In genomic region chr3:128457918-128458317, GRCh38 we compare ENCODE assay signal across 19 cellular contexts. TPM values are rescaled to one million over a fixed set of nuclear protein-coding genes. Genes with fewer than 3 reads are reported as not detected.
DNase-seq lines count a peak whose midpoint lies in the region; TF ChIP-seq lines count a peak whose summit lies in the region.
"Had no signal": no experiment of that assay in that cellular context is flagged by ENCODE, and none has a peak within 500 bp of the region (broad histone marks: within the 10 kb centered on the region; RNA-seq: fewer than 3 reads in every experiment).

No MANE protein-coding gene starts in this region.

- no peak for TF ChIP-seq CTCF in chondrocyte (IDR thresholded peaks at IDR 0.05)

- H3K9me3 Mint-ChIP-seq in chondrocyte (ENCODE audit: low read depth): no peaks in the 10 kb centered on the region
- H3K9me3 Mint-ChIP-seq: CD4-positive, alpha-beta T cell; IgD-negative memory B cell had no signal

- H3K4me3 ChIP-seq in H7 (ENCODE audit: insufficient read depth, low read depth, low read length) (no peak overlapping the region), mesendoderm (ENCODE audit: low read length) (no peak overlapping the region), neuronal stem cell (ENCODE audit: low read length in 2 of 2) (no peak overlapping the region)
- H3K4me3 ChIP-seq: BLaER1 treated with 17β-estradiol and CSF1 and Interleukin-3, amounts not matched to agents 10 nM and 100 nM; GM12878; GM23248 had no signal

- H3K36me3 ChIP-seq in H7 (replicated peaks; ENCODE audit: control insufficient read depth, insufficient read depth, low read length): no peaks in the 10 kb centered on the region
- H3K36me3 ChIP-seq in mesendoderm (ENCODE audit: control insufficient read depth, insufficient read depth, low read length): no peaks in the 10 kb centered on the region
- H3K36me3 ChIP-seq in neuronal stem cell (replicated peaks in 1 of 2; ENCODE audit: control insufficient read depth in 2 of 2, insufficient read depth in 2 of 2, low read length in 2 of 2): no peaks in the 10 kb centered on the region
- H3K36me3 ChIP-seq: BLaER1 treated with 17β-estradiol and CSF1 and Interleukin-3, amounts not matched to agents 10 nM and 100 nM had no signal

- no peaks in the 10 kb centered on the region for H3K4me1 Mint-ChIP-seq in chondrocyte (ENCODE audit: low read depth)

- H3K79me2 ChIP-seq in mesendoderm (ENCODE audit: control insufficient read depth, insufficient read depth, low read length): no peaks in the 10 kb centered on the region

- H3K18ac ChIP-seq in mesendoderm (ENCODE audit: low read length) (no peak overlapping the region), neuronal stem cell (ENCODE audit: low read length) (peak overlapping the region; percentile 92)

- H3K23ac ChIP-seq in mesendoderm (ENCODE audit: low read length): no peak overlapping the region
- no peak overlapping the region for H3K23ac ChIP-seq in neuronal stem cell (ENCODE audit: low read depth, low read length, poor library complexity)

- peak overlapping the region; percentile 46 for H2BK12ac ChIP-seq in neuronal stem cell (ENCODE audit: low read length)

- WGBS in mesendoderm (ENCODE audit: extremely low coverage, insufficient coverage, low lambda C conversion rate): no CpG with 5 or more reads among the region's 13 CpGs
- no CpG with 5 or more reads among the region's 13 CpGs for WGBS in neuronal stem cell (ENCODE audit: extremely low coverage in 2 of 2, insufficient read length in 2 of 2, insufficient replicate concordance in 1 of 2), 2 donors

- no peaks in the 10 kb centered on the region for H3K36me3 Mint-ChIP-seq in chondrocyte (ENCODE audit: low read depth)

- no peak overlapping the region for H4K91ac ChIP-seq in neuronal stem cell (ENCODE audit: low read depth, low read length, poor library complexity)

- peak overlapping the region; percentile 43 for H3K56ac ChIP-seq in mesendoderm (ENCODE audit: low read length)

- H3K9ac ChIP-seq in mesendoderm (ENCODE audit: low read length) (no peak overlapping the region), neuronal stem cell (ENCODE audit: low read depth, low read length, poor library complexity) (peak overlapping the region; percentile 36)
- H3K9ac ChIP-seq: BLaER1 treated with 17β-estradiol and CSF1 and Interleukin-3, amounts not matched to agents 10 nM and 100 nM; GM23248 had no signal

- DNase-seq in H7 (peak; percentile 56), chondrocyte (ENCODE audit: low spot score) (peak; percentile 78), mesendoderm (no peak), neuronal stem cell (ENCODE audit: low spot score) (no peak), activated T-cell treated with anti-CD3 and anti-CD28 coated beads for 4 hours (no peak), NCI-H2227 treated with DMSO at 0.1 percent for 48 hours (lab: John Stamatoyannopoulos, UW) (no peak), GM19240 (ENCODE audit: insufficient read length, low spot score) (no peak)
- DNase-seq: ACHN; Calu3; CD4-positive, alpha-beta T cell; DMS 273 treated with DMSO at 0.1 percent for 48 hours; DMS79; GM23248; H9 had no signal

- H2BK120ac ChIP-seq in mesendoderm (ENCODE audit: low read depth, low read length) (no peak overlapping the region), neuronal stem cell (ENCODE audit: low read depth, low read length) (no peak overlapping the region)

- no peaks in the 10 kb centered on the region; the same call in none of the 2 replicates for H3K27me3 ChIP-seq in H7 (ENCODE audit: control insufficient read depth, insufficient read depth, low read length)
- H3K27me3 ChIP-seq in mesendoderm (ENCODE audit: insufficient read depth, low read length, poor library complexity): no peaks in the 10 kb centered on the region
- H3K27me3 ChIP-seq in neuronal stem cell (ENCODE audit: control insufficient read depth in 3 of 3, insufficient read depth in 3 of 3, low read depth in 1 of 3, low read length in 3 of 3): peaks cover 0 to 83% (median 0%) of the 10 kb centered on the region in 3 experiments

- no peak overlapping the region for H2AK5ac ChIP-seq in mesendoderm (ENCODE audit: low read length)
- peak overlapping the region; percentile 95 for H2AK5ac ChIP-seq in neuronal stem cell (ENCODE audit: low read depth, low read length)

- H3K4me1 ChIP-seq in mesendoderm (ENCODE audit: control insufficient read depth, low read depth, low read length) (peaks cover 10% of the 10 kb centered on the region), neuronal stem cell (ENCODE audit: control insufficient read depth in 2 of 2, insufficient read depth in 1 of 2, low read depth in 1 of 2, low read length in 2 of 2) (peaks cover 0 to 7% of the 10 kb centered on the region in 2 donors)

- no peak overlapping the region for H3K4ac ChIP-seq in mesendoderm (ENCODE audit: low read depth, low read length)
- no peak overlapping the region for H3K4ac ChIP-seq in neuronal stem cell (ENCODE audit: low read length)

- no peak overlapping the region for H3K4me3 Mint-ChIP-seq in chondrocyte (ENCODE audit: unreplicated experiment)
- H3K4me3 Mint-ChIP-seq: CD4-positive, alpha-beta T cell; H9; IgD-negative memory B cell had no signal

- no peak overlapping the region for H2AFZ ChIP-seq in neuronal stem cell (ENCODE audit: low read length)
- H2AFZ ChIP-seq: GM23248 had no signal

- H3K27ac Mint-ChIP-seq in chondrocyte (ENCODE audit: unreplicated experiment): no peak overlapping the region
- H3K27ac Mint-ChIP-seq: CD4-positive, alpha-beta T cell; H9; IgD-negative memory B cell had no signal

- H3K79me1 ChIP-seq in mesendoderm (ENCODE audit: low read length) (no peaks in the 10 kb centered on the region), neuronal stem cell (ENCODE audit: low read depth, low read length) (no peaks in the 10 kb centered on the region)

- H3K27me3 Mint-ChIP-seq in chondrocyte (ENCODE audit: low read depth): peaks cover 41% of the 10 kb centered on the region

- H3K27ac ChIP-seq in mesendoderm (ENCODE audit: low read depth, low read length) (no peak overlapping the region), neuronal stem cell (replicated peaks; ENCODE audit: low read length) (no peak overlapping the region)
- H3K27ac ChIP-seq: BLaER1 treated with 17β-estradiol and CSF1 and Interleukin-3, amounts not matched to agents 10 nM and 100 nM; GM23248 had no signal

- H3K14ac ChIP-seq in neuronal stem cell (ENCODE audit: low read length): peak overlapping the region; percentile 10

- H3K9me3 ChIP-seq in neuronal stem cell (replicated peaks in 1 of 2; ENCODE audit: control insufficient read depth in 2 of 2, insufficient read depth in 1 of 2, low read depth in 1 of 2, low read length in 2 of 2): peaks cover 0 to 2% of the 10 kb centered on the region in 2 donors
- H3K9me3 ChIP-seq: BLaER1 treated with 17β-estradiol and CSF1 and Interleukin-3, amounts not matched to agents 10 nM and 100 nM had no signal

- H4K8ac ChIP-seq in mesendoderm (ENCODE audit: low read depth, low read length) (no peak overlapping the region), neuronal stem cell (ENCODE audit: low read depth, low read length) (peak overlapping the region; percentile 55)

- H4K5ac ChIP-seq in mesendoderm (ENCODE audit: low read length): no peak overlapping the region

- no peak overlapping the region for H2BK15ac ChIP-seq in mesendoderm (replicated peaks; ENCODE audit: low read depth)
- peak overlapping the region; percentile 79 for H2BK15ac ChIP-seq in neuronal stem cell (ENCODE audit: low read length)

- H3K4me2 ChIP-seq in mesendoderm (ENCODE audit: low read length) (no peak overlapping the region), neuronal stem cell (ENCODE audit: insufficient read depth, low read length, poor library complexity, severe bottlenecking) (no peak overlapping the region)
- H3K4me2 ChIP-seq: BLaER1 treated with 17β-estradiol and CSF1 and Interleukin-3, amounts not matched to agents 10 nM and 100 nM had no signal

- H2BK5ac ChIP-seq in mesendoderm (ENCODE audit: low read length): no peak overlapping the region
- H2BK5ac ChIP-seq in neuronal stem cell (ENCODE audit: low read length): peak overlapping the region; percentile 26

RNA-seq across cellular contexts. Expression of gene DNAJB8, which starts 8.8 kb away (rescaled TPM):
- total RNA-seq in H7 (2014; rRNA removed; shearing (Covaris generic)): not detected in 2 replicates
- not detected in 3 replicates for total RNA-seq in chondrocyte
- not detected for polyA plus RNA-seq in mesendoderm (2013, experiment 1 of 2)
- polyA plus RNA-seq in mesendoderm (2013, experiment 2 of 2): not detected
- polyA plus RNA-seq in neuronal stem cell (2013, experiment 1 of 2): not detected
- not detected for polyA plus RNA-seq in neuronal stem cell (2013, experiment 2 of 2)
- total RNA-seq: A172; Calu3; CD4-positive, alpha-beta T cell; G401; GM12878; GM23248; H9 had no signal
- polyA plus RNA-seq: GM12878, GM23248, IgD-negative memory B cell had no signal

RNA-seq across cellular contexts. Expression of gene GATA2, which starts 35.1 kb away (rescaled TPM):
- 3.9 and 5.4 TPM in 2 replicates for total RNA-seq in H7 (2014; rRNA removed; shearing (Covaris generic))
- total RNA-seq in chondrocyte: 0.10 to 0.44 TPM in 2 of 3 replicates, not detected in the other
- 0.80 TPM for polyA plus RNA-seq in mesendoderm (2013, experiment 1 of 2)
- polyA plus RNA-seq in mesendoderm (2013, experiment 2 of 2): 0.69 TPM
- polyA plus RNA-seq in neuronal stem cell (2013, experiment 1 of 2): 0.03 TPM
- polyA plus RNA-seq in neuronal stem cell (2013, experiment 2 of 2): 0.04 TPM
- polyA plus RNA-seq: GM12878 had no signal

Comparison
In these comparisons a context has a peak if more than half of its experiments do, and no peak if none do; other contexts are left out.
1. DNase-seq: peak in H7 (single experiment) and chondrocyte (single experiment); none in mesendoderm (single experiment), neuronal stem cell (single experiment), activated T-cell treated with anti-CD3 and anti-CD28 coated beads for 4 hours (single experiment), NCI-H2227 treated with DMSO at 0.1 percent for 48 hours (single experiment) and GM19240 (single experiment).